ENCODE assay signal across 8 cellular contexts in the genomic region with DNA sequence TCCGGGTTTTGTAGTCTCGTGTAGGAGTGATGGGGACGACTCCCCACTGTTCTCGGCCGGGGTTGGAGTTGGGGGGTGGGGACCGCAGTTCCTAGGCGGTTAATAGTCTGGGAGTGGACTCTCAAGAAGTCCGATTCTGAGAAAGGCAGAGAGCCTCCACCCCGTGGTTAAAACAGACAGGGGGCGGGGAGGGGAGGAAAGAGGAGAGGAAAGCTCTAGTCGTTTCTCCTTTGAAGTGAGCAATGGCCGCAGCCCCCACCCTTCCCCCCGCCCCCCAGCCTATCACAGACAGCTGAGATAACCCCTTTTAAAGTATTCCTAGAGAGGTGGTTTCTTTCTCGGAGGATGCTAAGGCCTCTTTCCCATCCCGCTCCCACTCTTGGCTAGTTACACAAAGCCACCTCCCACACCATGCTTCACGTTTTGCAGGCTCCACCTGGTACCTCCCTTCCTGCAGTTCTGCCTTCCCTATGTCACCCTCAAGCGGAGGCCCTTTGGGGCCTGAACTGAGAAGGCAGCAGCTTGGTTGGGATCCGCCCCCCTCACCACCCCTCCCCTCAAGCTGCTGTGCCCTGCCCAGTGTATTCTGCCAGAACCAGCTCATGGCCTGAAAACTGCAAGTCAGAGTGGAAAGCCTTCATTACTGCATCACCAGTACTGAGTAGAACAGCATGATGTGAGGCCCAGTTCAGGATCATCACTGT. TPM values are rescaled to one million over a fixed set of nuclear protein-coding genes. Genes with fewer than 3 reads are reported as not detected.
DNase-seq lines count a peak whose midpoint lies in the region; ATAC-seq and TF ChIP-seq lines count a peak whose summit lies in the region.

No MANE protein-coding gene starts in this region.

- no peaks in the 10 kb centered on the region for H3K9me3 Mint-ChIP-seq in WTC11

- peaks cover 15% of the 10 kb centered on the region for H4K20me1 ChIP-seq in IMR-90 (ENCODE audit: insufficient read depth, low read length)

- H3K27me3 ChIP-seq in IMR-90 (ENCODE audit: control insufficient read depth, insufficient read depth, low read length) (no peaks in the 10 kb centered on the region), right lobe of liver (no peaks in the 10 kb centered on the region)

- H3K36me3 Mint-ChIP-seq in WTC11 = peaks cover 35% of the 10 kb centered on the region

- peak overlapping the region; percentile 89 for H3K4me2 ChIP-seq in IMR-90 (ENCODE audit: low read depth, low read length)

- dilution Hi-C loops in IMR-90 (cut with HindIII; ENCODE audit: low sequenced_read_pairs, unreplicated experiment) = no loop called here

- H2BK5ac ChIP-seq in IMR-90 (ENCODE audit: low read depth, low read length, poor library complexity, severe bottlenecking) = peak overlapping the region; percentile 90

- H3K4me1 ChIP-seq in IMR-90 (ENCODE audit: control insufficient read depth, insufficient read depth, low read length) (peaks cover 5% of the 10 kb centered on the region), right lobe of liver (peaks cover 0 to 14% (median 5%) of the 10 kb centered on the region in 4 donors)

- H4K91ac ChIP-seq in IMR-90 (ENCODE audit: insufficient read depth, low read depth, low read length) = peak overlapping the region; percentile 72

- POLR2A ChIA-PET in IMR-90 (lab: Charles Lee; ENCODE audit: unreplicated experiment) = interaction anchor here (0.7 to 1.3 kb wide), 5 partner anchors 9 to 24 kb away, joined by 3 to 6 read pairs (median 3); a partner anchor contains a TSS
- POLR2A ChIA-PET in WTC11 (lab: Charles Lee) = interaction anchor here (0.6 to 3.0 kb wide), 14 partner anchors 9 to 319 kb away, joined by 3 to 33 read pairs (median 8); a partner anchor contains a TSS

- peak overlapping the region; percentile 85 for H3K4ac ChIP-seq in IMR-90 (ENCODE audit: low read depth, low read length)

- intact Hi-C loops in IMR-90 (cut with micrococcal nuclease) = loop anchor here (2.0 kb wide), 1 partner anchor 16 kb away; no protein-coding TSS in a partner anchor
- intact Hi-C loops in right lobe of liver (cut with DNase I) = no loop called here

- H4K8ac ChIP-seq in IMR-90 (ENCODE audit: low read depth in 2 of 2, low read length in 2 of 2) = peak overlapping the region; percentile 29 to 81; a peak in 3 of 4 replicates

- H3K9ac ChIP-seq in IMR-90 (ENCODE audit: low read depth, low read length) = peak overlapping the region; percentile 54

- H3K27ac ChIP-seq in C4-2B = peak overlapping the region; percentile 92
- peak overlapping the region; percentile 47 for H3K27ac ChIP-seq in IMR-90 (ENCODE audit: insufficient read depth, low read length)
- H3K27ac ChIP-seq in right lobe of liver = no peak overlapping the region

- peak overlapping the region; percentile 72 for H3K14ac ChIP-seq in IMR-90 (replicated peaks; ENCODE audit: low read depth, low read length)

- H2AFZ ChIP-seq in IMR-90 (replicated peaks; ENCODE audit: low read length, poor library complexity) = peak overlapping the region; percentile 99

- H2AK9ac ChIP-seq in IMR-90 (replicated peaks; ENCODE audit: low read depth, low read length, poor library complexity) = peak overlapping the region; percentile 97

- no peaks in the 10 kb centered on the region for H3K9me3 ChIP-seq in IMR-90 (ENCODE audit: control insufficient read depth, insufficient read depth, low read length)
- no peaks in the 10 kb centered on the region for H3K9me3 ChIP-seq in right lobe of liver

- TF ChIP-seq RAD21 in IMR-90 (IDR thresholded peaks at IDR 0.05; ENCODE audit: low read length) = no peak

- peaks cover 19% of the 10 kb centered on the region for H3K4me1 Mint-ChIP-seq in WTC11

- H3K79me1 ChIP-seq in IMR-90 (ENCODE audit: low read depth in 1 of 2, low read length in 2 of 2) = peaks cover 20 to 47% of the 10 kb centered on the region in 2 experiments

- no peaks in the 10 kb centered on the region for H3K27me3 Mint-ChIP-seq in WTC11 (ENCODE audit: low read depth)

- in situ Hi-C loops in IMR-90 (cut with MboI; ENCODE audit: low sequenced_read_pairs) = no loop called here

- no peak for TF ChIP-seq CTCF in C4-2B (conservative IDR thresholded peaks at IDR 0.05)
- no peak for TF ChIP-seq CTCF in IMR-90 (conservative IDR thresholded peaks at IDR 0.05; ENCODE audit: low read depth, low read length)
- TF ChIP-seq CTCF in WTC11 (IDR thresholded peaks at IDR 0.05) = no peak
- no peak for TF ChIP-seq CTCF in choroid plexus epithelial cell (conservative IDR thresholded peaks at IDR 0.05; ENCODE audit: low read depth, low read length)
- TF ChIP-seq CTCF in right lobe of liver (IDR thresholded peaks at IDR 0.05) = no peak
- no peak for TF ChIP-seq CTCF in GM20000 (IDR thresholded peaks at IDR 0.05; ENCODE audit: extremely low read depth, missing control alignments)

- peak overlapping the region; percentile 94 for H3K27ac Mint-ChIP-seq in WTC11

- 0% methylated on average over 3 of the region's 18 CpGs; no CpG with 5 or more reads in 1 of the 2 experiments for WGBS in IMR-90 (ENCODE audit: extremely low coverage in 2 of 2, insufficient read length in 1 of 2), 2 experiments
- WGBS in right lobe of liver (ENCODE audit: insufficient coverage, low coverage, low lambda C conversion rate, missing lambda C conversion rate) = 1% methylated on average over 9 of the region's 18 CpGs

- peak overlapping the region; percentile 67 for H3K56ac ChIP-seq in IMR-90 (ENCODE audit: extremely low read depth, insufficient read depth, low read length)

- H4K5ac ChIP-seq in IMR-90 (ENCODE audit: low read depth, low read length) = peak overlapping the region; percentile 72

- H3K36me3 ChIP-seq in IMR-90 (ENCODE audit: control insufficient read depth, insufficient read depth, low read length) (peaks cover 32% of the 10 kb centered on the region), right lobe of liver (peaks cover 0 to 24% (median 7%) of the 10 kb centered on the region in 4 donors)

- H2AK5ac ChIP-seq in IMR-90 (ENCODE audit: low read depth, low read length) = peak overlapping the region; percentile 84

- H3K4me3 Mint-ChIP-seq in WTC11 = peak overlapping the region; percentile 95

- peak; percentile 4 for ATAC-seq in IMR-90 (ENCODE audit: low read depth)
- ATAC-seq in WTC11 = no peak
- ATAC-seq in right lobe of liver = no peak

- no peak overlapping the region; the same call in 2 of the 3 replicates for H2BK15ac ChIP-seq in IMR-90 (ENCODE audit: low read depth, low read length)

- H2BK20ac ChIP-seq in IMR-90 (ENCODE audit: low read depth, low read length) = no peak overlapping the region

- no peak overlapping the region for H2BK120ac ChIP-seq in IMR-90 (ENCODE audit: low read depth, low read length)

- BruUV-seq in IMR-90 (replicated peaks; lab: Mats Ljungman, UMichigan) = no TSS peak

- H3K4me3 ChIP-seq in IMR-90 (ENCODE audit: insufficient read depth, low read depth, low read length) (peak overlapping the region; percentile 56), choroid plexus epithelial cell (ENCODE audit: low read depth, low read length) (peak overlapping the region; percentile 99), right lobe of liver (peak overlapping the region; percentile 41 to 78 (median 74))

- no peaks in the 10 kb centered on the region for H3K9me1 ChIP-seq in IMR-90 (ENCODE audit: insufficient read depth, low read length)

- peak overlapping the region; percentile 61; the same call in 1 of the 2 replicates for H3K23ac ChIP-seq in IMR-90 (ENCODE audit: low read depth, low read length)

- TF ChIP-seq POLR2A in IMR-90 (IDR thresholded peaks at IDR 0.05; ENCODE audit: low read depth, low read length) (peak; percentile 64), right lobe of liver (IDR thresholded peaks at IDR 0.05) (no peak)

- no peak overlapping the region; the same call in 1 of the 2 replicates for H3K18ac ChIP-seq in IMR-90 (ENCODE audit: low read depth, low read length)

- CTCF ChIA-PET in IMR-90 (lab: Yijun Ruan, JAX) (interaction anchor here (0.6 to 3.3 kb wide), 6 partner anchors 11 to 99 kb away, joined by 3 to 11 read pairs (median 3); a partner anchor contains a TSS), WTC11 (lab: Charles Lee) (interaction anchor here (0.6 to 6.0 kb wide), 21 partner anchors 11 to 283 kb away, joined by 3 to 181 read pairs (median 10); a partner anchor contains a TSS)

- DNase-seq in IMR-90 (peak; percentile 79), WTC11 (ENCODE audit: low spot score) (peak; percentile 53), choroid plexus epithelial cell (ENCODE audit: low read depth) (peak; percentile 87), right lobe of liver (no peak), GM20000 (ENCODE audit: low spot score) (no peak), NCI-H2107 treated with DMSO at 0.1 percent for 48 hours (lab: John Stamatoyannopoulos, UW; ENCODE audit: unreplicated experiment) (no peak)
- DNase-seq in stimulated activated CD8-positive, alpha-beta memory T cell treated with anti-CD3 and anti-CD28 coated beads, Interleukin-12 subunit alpha, Interleukin-12 subunit beta, amount 100 ng/mL, for 24 hours (ENCODE audit: extremely low read depth) = peak; percentile 53

RNA-seq across cellular contexts. Expression of a gene that starts 0.9 kb away (rescaled TPM):
- total RNA-seq in IMR-90 (2012; rRNA removed) (119 and 125 TPM in 2 replicates), WTC11 (2021) (141 to 158 TPM (median 149 TPM) in 3 replicates), right lobe of liver (10 to 100 TPM; 38.2 to 59.5 (median 42.6) TPM)
- polyA plus RNA-seq in IMR-90 (2012; rRNA removed) = 67.7 and 69.7 TPM in 2 replicates
- 55.4 and 73.2 TPM in 2 replicates for polyA plus RNA-seq in IMR-90 (2012; cell fraction: cytosol; rRNA removed)
- polyA plus RNA-seq in IMR-90 (2012; cell fraction: nucleus; rRNA removed; ENCODE audit: low replicate concordance) = 85.6 and 170 TPM in 2 replicates

RNA-seq across cellular contexts. Expression of a gene that starts 1.7 kb away (rescaled TPM):
- 23.5 and 30.3 TPM in 2 replicates for total RNA-seq in IMR-90 (2012; rRNA removed)
- 61.0 and 67.5 TPM in 2 replicates for polyA plus RNA-seq in IMR-90 (2012; rRNA removed)
- 15.5 and 31.8 TPM in 2 replicates for polyA plus RNA-seq in IMR-90 (2012; cell fraction: cytosol; rRNA removed)
- polyA plus RNA-seq in IMR-90 (2012; cell fraction: nucleus; rRNA removed; ENCODE audit: low replicate concordance) = 41.3 and 52.2 TPM in 2 replicates
- total RNA-seq in WTC11 (2021) = 47.1 to 61.8 TPM (median 49.1 TPM) in 3 replicates
- total RNA-seq in right lobe of liver = 1 to 10 TPM in 4 of 6 experiments, under 1 TPM in 2; 0.62 to 1.7 (median 1.3) TPM

RNA-seq across cellular contexts. Expression of a gene that starts 12.1 kb away (rescaled TPM):
- 0.56 and 0.72 TPM in 2 replicates for total RNA-seq in IMR-90 (2012; rRNA removed)
- 20.5 and 20.7 TPM in 2 replicates for polyA plus RNA-seq in IMR-90 (2012; rRNA removed)
- polyA plus RNA-seq in IMR-90 (2012; cell fraction: cytosol; rRNA removed) = 6.0 and 6.9 TPM in 2 replicates
- 166 and 303 TPM in 2 replicates for polyA plus RNA-seq in IMR-90 (2012; cell fraction: nucleus; rRNA removed; ENCODE audit: low replicate concordance)
- total RNA-seq in WTC11 (2021) = 14.0 to 16.5 TPM (median 14.3 TPM) in 3 replicates
- under 1 TPM in 4 of 6 experiments, not detected in 2; 0.17 to 0.51 (median 0.43) TPM for total RNA-seq in right lobe of liver

RNA-seq across cellular contexts. Expression of a gene that starts 14.5 kb away (rescaled TPM):
- 1,842 and 2,176 TPM in 2 replicates for total RNA-seq in IMR-90 (2012; rRNA removed)
- 1,995 and 2,214 TPM in 2 replicates for polyA plus RNA-seq in IMR-90 (2012; rRNA removed)
- 1,900 and 1,916 TPM in 2 replicates for polyA plus RNA-seq in IMR-90 (2012; cell fraction: cytosol; rRNA removed)
- polyA plus RNA-seq in IMR-90 (2012; cell fraction: nucleus; rRNA removed; ENCODE audit: low replicate concordance) = 853 and 906 TPM in 2 replicates
- 1,045 to 1,242 TPM (median 1,195 TPM) in 3 replicates for total RNA-seq in WTC11 (2021)
- 100 to 1,000 TPM; 265 to 400 (median 331) TPM for total RNA-seq in right lobe of liver

RNA-seq across cellular contexts. Expression of a gene that starts 20.3 kb away (rescaled TPM):
- total RNA-seq in IMR-90 (2012; rRNA removed) (1.1 and 1.3 TPM in 2 replicates), WTC11 (2021) (21.2 to 25.5 TPM (median 22.7 TPM) in 3 replicates), right lobe of liver (1 to 10 TPM; 1.7 to 5.3 (median 3.6) TPM)
- 4.1 and 4.3 TPM in 2 replicates for polyA plus RNA-seq in IMR-90 (2012; rRNA removed)
- polyA plus RNA-seq in IMR-90 (2012; cell fraction: cytosol; rRNA removed) = 3.5 and 5.0 TPM in 2 replicates
- 3.4 and 6.9 TPM in 2 replicates for polyA plus RNA-seq in IMR-90 (2012; cell fraction: nucleus; rRNA removed; ENCODE audit: low replicate concordance)

Comparison
In these comparisons a context has a peak if more than half of its experiments do, and no peak if none do; other contexts are left out.
1. H3K27ac ChIP-seq: peak in C4-2B (single experiment) and IMR-90 (single experiment); none in right lobe of liver (0 of 3).
2. DNase-seq: peak in IMR-90 (single experiment), WTC11 (single experiment), choroid plexus epithelial cell (single experiment) and stimulated activated CD8-positive, alpha-beta memory T cell treated with anti-CD3 and anti-CD28 coated beads, Interleukin-12 subunit alpha, Interleukin-12 subunit beta, amount 100 ng/mL, for 24 hours (single experiment); none in right lobe of liver (0 of 3), GM20000 (single experiment) and NCI-H2107 treated with DMSO at 0.1 percent for 48 hours (single experiment).
3. Peak in every context shown above with its lines, with median percentiles within 50 percentile points of each other: H3K4me3 ChIP-seq.